Comparison of ENCODE assay signal across 13 cellular contexts in the genomic region with DNA sequence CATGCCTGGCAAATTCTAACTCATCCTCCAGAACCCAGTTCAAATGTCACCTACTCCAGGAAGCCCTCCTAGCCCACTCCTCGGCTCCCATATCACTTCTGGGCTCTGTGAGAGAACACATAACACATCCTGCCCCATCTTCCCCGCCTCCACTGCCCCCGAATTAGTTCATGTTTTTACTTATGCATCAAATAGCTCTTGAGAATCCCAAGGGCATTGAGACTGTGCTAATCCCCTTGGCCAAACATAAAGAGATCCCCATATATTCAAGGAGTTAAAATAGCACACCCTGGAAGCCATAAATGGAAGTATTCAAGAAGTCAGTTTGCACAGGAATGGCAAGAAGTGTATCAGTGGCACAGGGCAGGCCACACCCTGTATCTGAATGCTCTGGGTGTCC. TPM values are rescaled to one million over a fixed set of nuclear protein-coding genes. Genes with fewer than 3 reads are reported as not detected.
A peak's percentile ranks its signal among the peaks of the same experiment; 100 is the strongest.
DNase-seq lines count a peak whose midpoint lies in the region; ATAC-seq and TF ChIP-seq lines count a peak whose summit lies in the region.
"Had no signal": no experiment of that assay in that cellular context is flagged by ENCODE, and none has a peak within 500 bp of the region (broad histone marks: within the 10 kb centered on the region; RNA-seq: fewer than 3 reads in every experiment).

No MANE protein-coding gene starts in this region.

- H4K20me1 ChIP-seq in GM23338 (replicated peaks; ENCODE audit: insufficient read depth): peaks cover 20% of the 10 kb centered on the region

- DNase-seq in T-helper 1 cell (no peak), GM23338 (ENCODE audit: low spot score) (no peak), natural killer cell (no peak), occipital lobe (lab: John Stamatoyannopoulos, UW) (no peak), NAMALWA (ENCODE audit: low spot score) (no peak)
- no peak for DNase-seq in activated T-helper 2 cell treated with anti-CD3 and anti-CD28 coated beads, Interferon-gamma antibody, Interleukin-2, Interleukin-4, amounts not matched to agents 10 μg/mL and 5 μg/mL and 100 μg/mL, durations not matched to agents 14 hours and 24 hours and 36 hours (ENCODE audit: low spot score)
- DNase-seq: 8988T, dorsolateral prefrontal cortex, left ventricle myocardium inferior, trophoblast cell had no signal

- no peaks in the 10 kb centered on the region for H3F3A ChIP-seq in GM23338 (replicated peaks; ENCODE audit: low read depth)

- no peak overlapping the region for H3K27ac ChIP-seq in GM23338 (ENCODE audit: low read depth)
- H3K27ac ChIP-seq: dorsolateral prefrontal cortex, left ventricle myocardium inferior, SJSA1 had no signal

- H3K9me2 ChIP-seq in GM23338 (ENCODE audit: insufficient read depth): no peaks in the 10 kb centered on the region

- H3K4me2 ChIP-seq in GM23338: no peak overlapping the region

- intact Hi-C loops in activated T-helper 2 cell treated with anti-CD3 and anti-CD28 coated beads, Interferon-gamma antibody, Interleukin-2, Interleukin-4, amounts not matched to agents 10 μg/mL and 5 μg/mL and 100 μg/mL, durations not matched to agents 14 hours and 24 hours and 36 hours (cut with micrococcal nuclease): no loop called here
- intact Hi-C loops in natural killer cell (cut with micrococcal nuclease): no loop called here

- peaks cover 12% of the 10 kb centered on the region for H3K36me3 Mint-ChIP-seq in T-helper 1 cell treated with Interleukin-12 subunit alpha and Interleukin-12 subunit beta and Interleukin-4 antibody, amounts not matched to agents 30 μg/mL and 1 μg/mL, for 36 hours (ENCODE audit: low read depth)
- H3K36me3 Mint-ChIP-seq in GM23338 (ENCODE audit: low read depth) (peaks cover 16% of the 10 kb centered on the region), natural killer cell (peaks cover 10% of the 10 kb centered on the region)
- H3K36me3 Mint-ChIP-seq in activated T-helper 2 cell treated with anti-CD3 and anti-CD28 coated beads, Interferon-gamma antibody, Interleukin-2, Interleukin-4, amounts not matched to agents 10 μg/mL and 5 μg/mL and 100 μg/mL, durations not matched to agents 14 hours and 24 hours and 36 hours (ENCODE audit: low read depth): peaks cover 18% of the 10 kb centered on the region

- no peak overlapping the region for H2AFZ ChIP-seq in GM23338

- no peaks in the 10 kb centered on the region for H3K36me3 ChIP-seq in GM23338 (ENCODE audit: insufficient read depth)
- H3K36me3 ChIP-seq: left ventricle myocardium inferior had no signal

- peaks cover 21% of the 10 kb centered on the region for H3K27me3 Mint-ChIP-seq in T-helper 1 cell treated with Interleukin-12 subunit alpha and Interleukin-12 subunit beta and Interleukin-4 antibody, amounts not matched to agents 30 μg/mL and 1 μg/mL, for 36 hours (ENCODE audit: low read depth)
- peaks cover 14% of the 10 kb centered on the region for H3K27me3 Mint-ChIP-seq in GM23338 (ENCODE audit: insufficient read depth, low read depth, poor library complexity)
- peaks cover 9% of the 10 kb centered on the region for H3K27me3 Mint-ChIP-seq in activated T-helper 2 cell treated with anti-CD3 and anti-CD28 coated beads, Interferon-gamma antibody, Interleukin-2, Interleukin-4, amounts not matched to agents 10 μg/mL and 5 μg/mL and 100 μg/mL, durations not matched to agents 14 hours and 24 hours and 36 hours (ENCODE audit: low read depth)
- peaks cover 14 to 21% of the 10 kb centered on the region in 2 donors for H3K27me3 Mint-ChIP-seq in natural killer cell (ENCODE audit: low read depth in 2 of 2)

- TF ChIP-seq CTCF in GM23338 (conservative IDR thresholded peaks at IDR 0.05; ENCODE audit: low read depth in 2 of 2) (no peak), natural killer cell (IDR thresholded peaks at IDR 0.05) (no peak)

- H3K9me3 Mint-ChIP-seq in T-helper 1 cell treated with Interleukin-12 subunit alpha and Interleukin-12 subunit beta and Interleukin-4 antibody, amounts not matched to agents 30 μg/mL and 1 μg/mL, for 36 hours: no peaks in the 10 kb centered on the region
- H3K9me3 Mint-ChIP-seq in GM23338 (peaks cover 5% of the 10 kb centered on the region; the same call in 2 of the 3 replicates), natural killer cell (no peaks in the 10 kb centered on the region)
- H3K9me3 Mint-ChIP-seq in activated T-helper 2 cell treated with anti-CD3 and anti-CD28 coated beads, Interferon-gamma antibody, Interleukin-2, Interleukin-4, amounts not matched to agents 10 μg/mL and 5 μg/mL and 100 μg/mL, durations not matched to agents 14 hours and 24 hours and 36 hours: no peaks in the 10 kb centered on the region

- H3K27me3 ChIP-seq in GM23338 (ENCODE audit: insufficient read depth): no peaks in the 10 kb centered on the region
- H3K27me3 ChIP-seq: dorsolateral prefrontal cortex, SJSA1 had no signal

- H3K79me2 ChIP-seq in GM23338 (replicated peaks; ENCODE audit: insufficient read depth): peaks cover 22% of the 10 kb centered on the region

- no peak overlapping the region for H3K4me3 ChIP-seq in GM23338
- H3K4me3 ChIP-seq: dorsolateral prefrontal cortex, left ventricle myocardium inferior, SJSA1 had no signal

- H3K4me1 Mint-ChIP-seq in T-helper 1 cell treated with Interleukin-12 subunit alpha and Interleukin-12 subunit beta and Interleukin-4 antibody, amounts not matched to agents 30 μg/mL and 1 μg/mL, for 36 hours (ENCODE audit: low read depth): peaks cover 25% of the 10 kb centered on the region
- H3K4me1 Mint-ChIP-seq in GM23338 (peaks cover 24% of the 10 kb centered on the region), natural killer cell (peaks cover 24 to 25% of the 10 kb centered on the region in 2 donors)
- H3K4me1 Mint-ChIP-seq in activated T-helper 2 cell treated with anti-CD3 and anti-CD28 coated beads, Interferon-gamma antibody, Interleukin-2, Interleukin-4, amounts not matched to agents 10 μg/mL and 5 μg/mL and 100 μg/mL, durations not matched to agents 14 hours and 24 hours and 36 hours (ENCODE audit: low read depth): peaks cover 25% of the 10 kb centered on the region

- H3K4me3 Mint-ChIP-seq in T-helper 1 cell treated with Interleukin-12 subunit alpha and Interleukin-12 subunit beta and Interleukin-4 antibody, amounts not matched to agents 30 μg/mL and 1 μg/mL, for 36 hours: peak overlapping the region; percentile 79
- H3K4me3 Mint-ChIP-seq in GM23338 (peak overlapping the region; percentile 75; the same call in 2 of the 3 replicates), natural killer cell (peak overlapping the region; percentile 70)
- peak overlapping the region; percentile 79 for H3K4me3 Mint-ChIP-seq in activated T-helper 2 cell treated with anti-CD3 and anti-CD28 coated beads, Interferon-gamma antibody, Interleukin-2, Interleukin-4, amounts not matched to agents 10 μg/mL and 5 μg/mL and 100 μg/mL, durations not matched to agents 14 hours and 24 hours and 36 hours (ENCODE audit: low read depth)

- H3K4me1 ChIP-seq in GM23338 (ENCODE audit: insufficient read depth): peaks cover 19% of the 10 kb centered on the region

- H3K27ac Mint-ChIP-seq in T-helper 1 cell treated with Interleukin-12 subunit alpha and Interleukin-12 subunit beta and Interleukin-4 antibody, amounts not matched to agents 30 μg/mL and 1 μg/mL, for 36 hours: peak overlapping the region; percentile 43
- H3K27ac Mint-ChIP-seq in GM23338: no peak overlapping the region
- peak overlapping the region; percentile 6 for H3K27ac Mint-ChIP-seq in activated T-helper 2 cell treated with anti-CD3 and anti-CD28 coated beads, Interferon-gamma antibody, Interleukin-2, Interleukin-4, amounts not matched to agents 10 μg/mL and 5 μg/mL and 100 μg/mL, durations not matched to agents 14 hours and 24 hours and 36 hours
- H3K27ac Mint-ChIP-seq in natural killer cell: peak overlapping the region; percentile 50 to 82

- no peak for ATAC-seq in GM23338
- ATAC-seq in natural killer cell: no peak
- no peak for ATAC-seq in GM18870 (IDR thresholded peaks at IDR 0.05; ENCODE audit: unreplicated experiment)

TF ChIP-seq in GM23338, 12 proteins besides CTCF, POLR2A, EP300 and RAD21 (continues in another document):
- TF ChIP-seq POLR2AphosphoS5 (IDR thresholded peaks at IDR 0.05; ENCODE audit: low read depth): no peak
- TF ChIP-seq, protein P1, sequence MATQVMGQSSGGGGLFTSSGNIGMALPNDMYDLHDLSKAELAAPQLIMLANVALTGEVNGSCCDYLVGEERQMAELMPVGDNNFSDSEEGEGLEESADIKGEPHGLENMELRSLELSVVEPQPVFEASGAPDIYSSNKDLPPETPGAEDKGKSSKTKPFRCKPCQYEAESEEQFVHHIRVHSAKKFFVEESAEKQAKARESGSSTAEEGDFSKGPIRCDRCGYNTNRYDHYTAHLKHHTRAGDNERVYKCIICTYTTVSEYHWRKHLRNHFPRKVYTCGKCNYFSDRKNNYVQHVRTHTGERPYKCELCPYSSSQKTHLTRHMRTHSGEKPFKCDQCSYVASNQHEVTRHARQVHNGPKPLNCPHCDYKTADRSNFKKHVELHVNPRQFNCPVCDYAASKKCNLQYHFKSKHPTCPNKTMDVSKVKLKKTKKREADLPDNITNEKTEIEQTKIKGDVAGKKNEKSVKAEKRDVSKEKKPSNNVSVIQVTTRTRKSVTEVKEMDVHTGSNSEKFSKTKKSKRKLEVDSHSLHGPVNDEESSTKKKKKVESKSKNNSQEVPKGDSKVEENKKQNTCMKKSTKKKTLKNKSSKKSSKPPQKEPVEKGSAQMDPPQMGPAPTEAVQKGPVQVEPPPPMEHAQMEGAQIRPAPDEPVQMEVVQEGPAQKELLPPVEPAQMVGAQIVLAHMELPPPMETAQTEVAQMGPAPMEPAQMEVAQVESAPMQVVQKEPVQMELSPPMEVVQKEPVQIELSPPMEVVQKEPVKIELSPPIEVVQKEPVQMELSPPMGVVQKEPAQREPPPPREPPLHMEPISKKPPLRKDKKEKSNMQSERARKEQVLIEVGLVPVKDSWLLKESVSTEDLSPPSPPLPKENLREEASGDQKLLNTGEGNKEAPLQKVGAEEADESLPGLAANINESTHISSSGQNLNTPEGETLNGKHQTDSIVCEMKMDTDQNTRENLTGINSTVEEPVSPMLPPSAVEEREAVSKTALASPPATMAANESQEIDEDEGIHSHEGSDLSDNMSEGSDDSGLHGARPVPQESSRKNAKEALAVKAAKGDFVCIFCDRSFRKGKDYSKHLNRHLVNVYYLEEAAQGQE (IDR thresholded peaks at IDR 0.05; ENCODE audit: unreplicated experiment): no peak

RNA-seq across cellular contexts. Expression of a gene that starts 2.0 kb away (rescaled TPM):
- total RNA-seq in GM23338 (2014; rRNA removed; shearing (Covaris generic)): 42.7 and 54.8 TPM in 2 replicates
- 36.9 and 38.1 TPM in 2 replicates for polyA plus RNA-seq in GM23338 (2016; fragmentation: Nextera tagmentation; extraction: Ambion mirVana)
- 45.2 and 53.1 TPM in 2 replicates for total RNA-seq in activated T-helper 2 cell treated with anti-CD3 and anti-CD28 coated beads, Interferon-gamma antibody, Interleukin-2, Interleukin-4, amounts not matched to agents 10 μg/mL and 5 μg/mL and 100 μg/mL, durations not matched to agents 14 hours and 24 hours and 36 hours
- total RNA-seq in natural killer cell: 100 to 1,000 TPM; 197 to 234 (median 224) TPM
- total RNA-seq in occipital lobe: 32.3 TPM
